Comparison of ENCODE assay signal across 8 cellular contexts in the genomic region with DNA sequence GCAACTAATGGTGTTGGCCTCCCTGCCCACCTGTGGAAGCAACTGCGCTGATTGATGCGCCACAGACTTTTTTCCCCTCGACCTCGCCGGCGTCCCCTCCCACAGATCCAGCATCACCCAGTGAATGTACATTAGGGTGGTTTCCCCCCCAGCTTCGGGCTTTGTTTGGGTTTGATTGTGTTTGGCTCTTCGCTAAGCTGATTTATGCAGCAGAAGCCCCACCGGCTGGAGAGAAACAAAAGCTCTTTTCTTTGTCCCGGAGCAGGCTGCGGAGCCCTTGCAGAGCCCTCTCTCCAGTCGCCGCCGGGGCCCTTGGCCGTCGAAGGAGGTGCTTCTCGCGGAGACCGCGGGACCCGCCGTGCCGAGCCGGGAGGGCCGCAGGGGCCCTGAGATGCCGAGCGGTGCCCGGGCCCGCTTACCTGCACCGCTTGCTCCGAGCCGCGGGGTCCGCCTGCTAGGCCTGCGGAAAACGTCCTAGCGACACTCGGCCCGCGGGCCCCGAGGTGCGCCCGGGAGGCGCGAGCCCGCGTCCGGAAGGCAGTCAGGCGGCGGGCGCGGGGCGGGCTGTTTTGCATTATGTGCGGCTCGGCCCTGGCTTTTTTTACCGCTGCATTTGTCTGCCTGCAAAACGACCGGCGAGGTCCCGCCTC. TPM values are rescaled to one million over a fixed set of nuclear protein-coding genes. Genes with fewer than 3 reads are reported as not detected.
DNase-seq lines count a peak whose midpoint lies in the region; ATAC-seq and TF ChIP-seq lines count a peak whose summit lies in the region.

No MANE protein-coding gene starts in this region.

- DNase-seq in CD14-positive monocyte (ENCODE audit: low spot score), result no peak
- peak; percentile 58 for DNase-seq in RPMI8226
- peak; percentile 40 to 46 for DNase-seq in cardiac fibroblast (ENCODE audit: low read depth in 2 of 2)
- DNase-seq in stimulated activated CD4-positive, alpha-beta T cell treated with anti-CD3 and anti-CD28 coated beads, Interleukin-4, amount 100 ng/mL, for 1 hour, result peak; percentile 5
- DNase-seq in NK-92 treated with Interleukin-12 subunit alpha and Interleukin-12 subunit beta, amount 100 ng/mL, for 24 hours (lab: John Stamatoyannopoulos, UW), result no peak

- peaks cover 7 to 12% of the 10 kb centered on the region in 2 donors for H3K36me3 Mint-ChIP-seq in CD14-positive monocyte

- no peak for TF ChIP-seq CTCF in CD14-positive monocyte (IDR thresholded peaks at IDR 0.05)
- TF ChIP-seq CTCF in cardiac fibroblast (IDR thresholded peaks at IDR 0.05; ENCODE audit: low read depth, low read length), result no peak

- H3K27ac Mint-ChIP-seq in CD14-positive monocyte, result peak overlapping the region in 6 of 7 donors; percentile 31 to 81 (median 57)

- peaks cover 0 to 7% (median 3%) of the 10 kb centered on the region in 7 donors for H3K9me3 Mint-ChIP-seq in CD14-positive monocyte

- intact Hi-C loops in CD14-positive monocyte (cut with micrococcal nuclease), result no loop called here

- ATAC-seq in GM19025 (IDR thresholded peaks at IDR 0.05; ENCODE audit: low read depth, unreplicated experiment), result peak; percentile 12
- peak; percentile 17 for ATAC-seq in HG03135 (IDR thresholded peaks at IDR 0.05; ENCODE audit: unreplicated experiment)

- peaks cover 24% of the 10 kb centered on the region for H3K4me1 Mint-ChIP-seq in CD14-positive monocyte

- peaks cover 28 to 40% (median 31%) of the 10 kb centered on the region in 3 donors for H3K27me3 Mint-ChIP-seq in CD14-positive monocyte (ENCODE audit: low read depth in 3 of 3)

- no peaks in the 10 kb centered on the region for H3K27me3 ChIP-seq in layer of hippocampus (ENCODE audit: control insufficient read depth, insufficient read depth, low read length)

- H3K4me3 ChIP-seq in cardiac fibroblast (replicated peaks in 1 of 2; ENCODE audit: low read depth in 2 of 2, low read length in 2 of 2), result peak overlapping the region; percentile 69 to 71

- peak overlapping the region; percentile 94 to 100 for H3K4me3 Mint-ChIP-seq in CD14-positive monocyte

- peak overlapping the region; percentile 98 for H3K27ac ChIP-seq in layer of hippocampus (ENCODE audit: low read depth, low read length)

RNA-seq across cellular contexts. Expression of a gene that starts 0.7 kb away (rescaled TPM):
- polyA plus RNA-seq in CD14-positive monocyte, result under 1 TPM; 0.19 to 0.28 TPM

Comparison
In these comparisons a context has a peak if more than half of its experiments do, and no peak if none do; other contexts are left out.
1. DNase-seq: peak in RPMI8226 (single experiment), cardiac fibroblast (2 of 2) and stimulated activated CD4-positive, alpha-beta T cell treated with anti-CD3 and anti-CD28 coated beads, Interleukin-4, amount 100 ng/mL, for 1 hour (single experiment); none in CD14-positive monocyte (single experiment) and NK-92 treated with Interleukin-12 subunit alpha and Interleukin-12 subunit beta, amount 100 ng/mL, for 24 hours (single experiment).